In the genomic region with DNA sequence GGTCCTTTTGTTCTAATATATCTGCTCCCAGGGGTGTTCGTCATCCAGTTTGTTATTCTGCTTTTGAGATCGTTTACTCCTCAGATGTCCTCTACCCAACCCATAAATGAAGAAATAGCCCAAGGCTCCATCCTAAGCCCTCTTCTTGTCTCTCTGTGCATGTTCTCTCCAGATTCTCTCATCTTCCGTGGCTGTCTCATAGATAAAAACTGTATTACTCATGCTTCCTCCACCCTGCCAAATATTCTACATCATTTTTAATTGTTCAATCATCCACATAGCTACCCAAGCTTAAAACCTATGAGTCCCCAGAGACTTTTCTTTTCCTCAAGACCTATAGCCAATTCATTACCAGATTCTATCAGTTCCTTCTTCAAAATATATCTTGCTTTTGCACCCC, we compare ENCODE assay signal across 16 cellular contexts. TPM values are rescaled to one million over a fixed set of nuclear protein-coding genes. Genes with fewer than 3 reads are reported as not detected.
DNase-seq lines count a peak whose midpoint lies in the region; ATAC-seq, FAIRE-seq and TF ChIP-seq lines count a peak whose summit lies in the region.
"Had no signal": no experiment of that assay in that cellular context is flagged by ENCODE, and none has a peak within 500 bp of the region (broad histone marks: within the 10 kb centered on the region; RNA-seq: fewer than 3 reads in every experiment).

No MANE protein-coding gene starts in this region.

- H3K9me3 ChIP-seq in kidney (ENCODE audit: control insufficient read depth in 1 of 2, low read length in 2 of 2) = no peaks in the 10 kb centered on the region

- H3K27ac ChIP-seq in kidney (ENCODE audit: low read depth in 2 of 2, low read length in 2 of 2) = no peak overlapping the region

- no peak for ATAC-seq in HG03280 (IDR thresholded peaks at IDR 0.05; ENCODE audit: unreplicated experiment)

- H3K4me3 ChIP-seq in AG04449 (ENCODE audit: low read depth, low read length) (no peak overlapping the region), kidney (ENCODE audit: low read length in 2 of 2) (no peak overlapping the region)

- no peak overlapping the region for H3K9ac ChIP-seq in kidney (ENCODE audit: low read length in 2 of 2)

- POLR2A ChIA-PET in AG04449 (lab: Yijun Ruan, JAX) = interaction anchor here (0.6 to 2.4 kb wide), 2 partner anchors 43 to 248 kb away, joined by 3 to 18 read pairs; no protein-coding TSS in a partner anchor

- TF ChIP-seq CTCF in AG04449 (IDR thresholded peaks at IDR 0.05; ENCODE audit: insufficient read depth, low read length, missing control alignments) (no peak), kidney (IDR thresholded peaks at IDR 0.05; ENCODE audit: borderline replicate concordance, extremely low read depth, insufficient read depth) (no peak)

- H3K4me1 ChIP-seq in kidney (ENCODE audit: control insufficient read depth in 1 of 2, insufficient read depth in 1 of 2, low read depth in 1 of 2, low read length in 2 of 2) = no peaks in the 10 kb centered on the region

- CTCF ChIA-PET in AG04449 (lab: Yijun Ruan, JAX) = interaction anchor here (1.8 to 2.8 kb wide), 2 partner anchors 19 to 311 kb away, joined by 6 to 7 read pairs; no protein-coding TSS in a partner anchor

- DNase-seq in AG04449 (ENCODE audit: low read depth, low spot score) (peak; percentile 83), HS-27A (ENCODE audit: low read depth) (peak; percentile 53), amniotic stem cell (lab: John Stamatoyannopoulos, UW) (peak; percentile 78), glomerular visceral epithelial cell (ENCODE audit: extremely low spot score) (peak; percentile 66), putamen (ENCODE audit: low spot score) (no peak), kidney (no peak)
- DNase-seq in activated CD4-positive, alpha-beta T cell treated with anti-CD3 and anti-CD28 coated beads for 4 hours = no peak
- DNase-seq: activated CD4-positive, alpha-beta T cell treated with anti-CD3 and anti-CD28 coated beads for 1 hour; activated T-cell treated with anti-CD3 and anti-CD28 coated beads, Interleukin-2, amount 50 U/mL, for 1 hour; anterior cingulate cortex; C1 segment of cervical spinal cord; KG1; NCI-H187 treated with DMSO at 0.1 percent for 48 hours had no signal

- no peak for FAIRE-seq in kidney (lab: Jason Lieb, UNC)
- FAIRE-seq: endometrium had no signal

- intact Hi-C loops in kidney (cut with DNase I) = no loop called here

- no peaks in the 10 kb centered on the region for H3K36me3 ChIP-seq in kidney (ENCODE audit: control insufficient read depth in 1 of 2, insufficient read depth in 2 of 2, low read length in 2 of 2)

RNA-seq across cellular contexts. Expression of a gene that starts 44.9 kb away (rescaled TPM):
- total RNA-seq in kidney = 67.2 TPM
- 15.7 TPM for polyA plus RNA-seq in kidney (ENCODE audit: insufficient read depth, low read depth, low replicate concordance)
- total RNA-seq: G401 had no signal

Comparison
In these comparisons a context has a peak if more than half of its experiments do, and no peak if none do; other contexts are left out.
1. DNase-seq: peak in AG04449 (single experiment), HS-27A (single experiment), amniotic stem cell (single experiment) and glomerular visceral epithelial cell (single experiment); none in putamen (single experiment), kidney (single experiment) and activated CD4-positive, alpha-beta T cell treated with anti-CD3 and anti-CD28 coated beads for 4 hours (0 of 2).